ENCODE assay signal across 34 cellular contexts in genomic region chr14:82661258-82661657, GRCh38.
"Had no signal": no experiment of that assay in that cellular context is flagged by ENCODE, and none has a peak within 500 bp of the region (broad histone marks: within the 10 kb centered on the region; RNA-seq: fewer than 3 reads in every experiment).

No MANE protein-coding gene starts in this region.

- H3K27me3 ChIP-seq: MG63 had no signal

- H3K9me3 ChIP-seq: MG63 had no signal

- H3K36me3 ChIP-seq: MG63 had no signal

- H3K4me3 ChIP-seq: MG63 had no signal

- DNase-seq: Karpas-422, Kasumi-1, MG63, MM.1S, MV-4-11, NCI-H1048, NCI-H1092, NCI-H1092 treated with DMSO at 0.1 percent for 48 hours, NCI-H1105, NCI-H1105 treated with DMSO at 0.1 percent for 48 hours, NCI-H1417, NCI-H1417 treated with DMSO at 0.1 percent for 48 hours, NCI-H1436, NCI-H1436 treated with DMSO at 0.1 percent for 48 hours, NCI-H146, NCI-H1694, NCI-H1694 treated with DMSO at 0.1 percent for 48 hours, NCI-H187, NCI-H187 treated with DMSO at 0.1 percent for 48 hours, NCI-H1930, NCI-H2029, NCI-H2029 treated with DMSO at 0.1 percent for 48 hours, NCI-H2081, NCI-H2081 treated with DMSO at 0.1 percent for 48 hours, NCI-H2107, NCI-H2171, NCI-H2171 treated with DMSO at 0.1 percent for 48 hours, NCI-H2227 treated with DMSO at 0.1 percent for 48 hours, NCI-H226, NCI-H345, NCI-H446, NCI-H446 treated with DMSO at 0.1 percent for 48 hours, NCI-H510A, NCI-H510A treated with DMSO at 0.1 percent for 48 hours had no signal
